ENCODE assay signal across 1 cellular context in genomic region chr17:48013876-48014602, GRCh38.
TF ChIP-seq lines count a peak whose summit lies in the region.

No MANE protein-coding gene starts in this region.

TF ChIP-seq in H1, 55 proteins besides CTCF, POLR2A, EP300 and RAD21:
- TF ChIP-seq MAFK (IDR thresholded peaks at IDR 0.05; ENCODE audit: low read depth, low read length) = no peak
- TF ChIP-seq POLR2AphosphoS5 (IDR thresholded peaks at IDR 0.05; ENCODE audit: low read depth, low read length) = no peak
- TF ChIP-seq SAP30 (IDR thresholded peaks at IDR 0.05; ENCODE audit: insufficient read depth, insufficient replicate concordance, low read length) = no peak
- no peak for TF ChIP-seq RNF2 (IDR thresholded peaks at IDR 0.05; ENCODE audit: borderline replicate concordance, low read depth, low read length, missing control alignments, poor library complexity, severe bottlenecking)
- TF ChIP-seq HDAC6 (IDR thresholded peaks at IDR 0.05; ENCODE audit: low read depth, low read length) = no peak
- TF ChIP-seq EZH2 (IDR thresholded peaks at IDR 0.05; ENCODE audit: low read depth, low read length, severe bottlenecking) = no peak
- no peak for TF ChIP-seq CHD1 (IDR thresholded peaks at IDR 0.05; ENCODE audit: low read depth, low read length)
